In genomic region chrX:103396660-103397059, GRCh38 we compare ENCODE assay signal across 1 cellular context.
TF ChIP-seq lines count a peak whose summit lies in the region.

No MANE protein-coding gene starts in this region.

TF ChIP-seq in GM23338, 12 proteins besides CTCF, POLR2A, EP300 and RAD21 (continued from another document):
- TF ChIP-seq ZNF462 (CRISPR knock-in tag; IDR thresholded peaks at IDR 0.05) (no peak), ZNF114 (CRISPR knock-in tag; IDR thresholded peaks at IDR 0.05) (no peak), CREB1 (CRISPR knock-in tag; IDR thresholded peaks at IDR 0.05; ENCODE audit: low read depth) (no peak), EZH2phosphoT487 (IDR thresholded peaks at IDR 0.05; ENCODE audit: unreplicated experiment) (no peak), NANOG (IDR thresholded peaks at IDR 0.05; ENCODE audit: borderline replicate concordance) (no peak), REST (IDR thresholded peaks at IDR 0.05; ENCODE audit: unreplicated experiment) (no peak), EZH2 (IDR thresholded peaks at IDR 0.05; ENCODE audit: low read depth, unreplicated experiment) (no peak)
